ENCODE assay signal across 1 cellular context in genomic region chr5:139439013-139439903, GRCh38.
TF ChIP-seq lines count a peak whose summit lies in the region.

TSS of gene DNAJC18 (minus strand) at chr5:139439525. CDS start at chr5:139439445, 80 bp downstream.

TF ChIP-seq in WTC11, 78 proteins besides CTCF, POLR2A, EP300 and RAD21 (continued from another document):
- TF ChIP-seq, protein P1, sequence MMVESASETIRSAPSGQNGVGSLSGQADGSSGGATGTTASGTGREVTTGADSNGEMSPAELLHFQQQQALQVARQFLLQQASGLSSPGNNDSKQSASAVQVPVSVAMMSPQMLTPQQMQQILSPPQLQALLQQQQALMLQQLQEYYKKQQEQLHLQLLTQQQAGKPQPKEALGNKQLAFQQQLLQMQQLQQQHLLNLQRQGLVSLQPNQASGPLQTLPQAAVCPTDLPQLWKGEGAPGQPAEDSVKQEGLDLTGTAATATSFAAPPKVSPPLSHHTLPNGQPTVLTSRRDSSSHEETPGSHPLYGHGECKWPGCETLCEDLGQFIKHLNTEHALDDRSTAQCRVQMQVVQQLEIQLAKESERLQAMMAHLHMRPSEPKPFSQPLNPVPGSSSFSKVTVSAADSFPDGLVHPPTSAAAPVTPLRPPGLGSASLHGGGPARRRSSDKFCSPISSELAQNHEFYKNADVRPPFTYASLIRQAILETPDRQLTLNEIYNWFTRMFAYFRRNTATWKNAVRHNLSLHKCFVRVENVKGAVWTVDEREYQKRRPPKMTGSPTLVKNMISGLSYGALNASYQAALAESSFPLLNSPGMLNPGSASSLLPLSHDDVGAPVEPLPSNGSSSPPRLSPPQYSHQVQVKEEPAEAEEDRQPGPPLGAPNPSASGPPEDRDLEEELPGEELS (CRISPR knock-in tag; IDR thresholded peaks at IDR 0.05) = no peak
- TF ChIP-seq SMAD4 (CRISPR knock-in tag; IDR thresholded peaks at IDR 0.05) (no peak), ATF2 (CRISPR knock-in tag; IDR thresholded peaks at IDR 0.05; ENCODE audit: borderline replicate concordance, low read depth) (no peak), NR2C2 (CRISPR knock-in tag; IDR thresholded peaks at IDR 0.05) (no peak), GRHL2 (CRISPR knock-in tag; IDR thresholded peaks at IDR 0.05; ENCODE audit: insufficient replicate concordance, severe bottlenecking) (no peak)
- TF ChIP-seq, protein P2, sequence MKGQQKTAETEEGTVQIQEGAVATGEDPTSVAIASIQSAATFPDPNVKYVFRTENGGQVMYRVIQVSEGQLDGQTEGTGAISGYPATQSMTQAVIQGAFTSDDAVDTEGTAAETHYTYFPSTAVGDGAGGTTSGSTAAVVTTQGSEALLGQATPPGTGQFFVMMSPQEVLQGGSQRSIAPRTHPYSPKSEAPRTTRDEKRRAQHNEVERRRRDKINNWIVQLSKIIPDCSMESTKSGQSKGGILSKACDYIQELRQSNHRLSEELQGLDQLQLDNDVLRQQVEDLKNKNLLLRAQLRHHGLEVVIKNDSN (CRISPR knock-in tag; IDR thresholded peaks at IDR 0.05) = peak; percentile 68; the same call in 1 of the 2 replicates
TF ChIP-seq in WTC11: peak in this region for 12.
